Comparison of ENCODE assay signal across 8 cellular contexts in the genomic region with DNA sequence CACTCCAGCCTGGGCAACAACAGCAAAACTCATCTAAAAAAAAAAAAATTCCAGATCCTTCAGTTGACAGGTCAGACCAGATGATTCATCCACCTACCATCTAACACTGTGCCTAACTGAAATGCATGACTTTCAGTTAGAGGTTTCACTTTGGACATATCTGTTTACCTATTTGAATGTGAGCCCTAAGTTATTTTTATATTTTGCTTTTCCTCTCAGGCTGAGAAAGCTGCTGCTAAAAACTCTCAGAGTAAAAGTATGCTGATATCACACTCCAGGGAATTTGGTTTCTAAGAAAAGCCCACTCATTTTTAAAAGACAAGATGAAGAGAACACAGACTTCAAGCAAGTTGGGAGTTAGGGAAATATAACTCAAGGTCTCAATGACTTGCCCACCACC.
DNase-seq lines count a peak whose midpoint lies in the region; ATAC-seq and TF ChIP-seq lines count a peak whose summit lies in the region.

No MANE protein-coding gene starts in this region.

- intact Hi-C loops in uterus (cut with DNase I; ENCODE audit: low total_unique reads), result no loop called here

- peak overlapping the region; percentile 54 to 71 for H3K27ac ChIP-seq in uterus

- H3K4me1 ChIP-seq in uterus, result peaks cover 0 to 10% of the 10 kb centered on the region in 2 donors

- no peaks in the 10 kb centered on the region for H3K36me3 ChIP-seq in uterus

- no peaks in the 10 kb centered on the region for H3K9me3 ChIP-seq in uterus

- TF ChIP-seq POLR2A in uterus (IDR thresholded peaks at IDR 0.05), result no peak

- peak; percentile 43 for DNase-seq in GM04503 (ENCODE audit: low read depth)
- peak; percentile 2 for DNase-seq in HS-5 (ENCODE audit: low read depth)
- peak; percentile 76 for DNase-seq in fibroblast of peridontal ligament (ENCODE audit: extremely low read depth)
- DNase-seq in uterus, result no peak
- no peak for DNase-seq in DMS114 treated with DMSO at 0.1 percent for 48 hours (lab: John Stamatoyannopoulos, UW; ENCODE audit: unreplicated experiment)
- no peak for DNase-seq in retina
- no peak for DNase-seq in iPS-NIHi7 (ENCODE audit: extremely low spot score)

- TF ChIP-seq CTCF in uterus (IDR thresholded peaks at IDR 0.05), result no peak

- no peaks in the 10 kb centered on the region for H3K27me3 ChIP-seq in uterus

- no peak overlapping the region for H3K4me3 ChIP-seq in uterus

- ATAC-seq in GM21515 (IDR thresholded peaks at IDR 0.05; ENCODE audit: unreplicated experiment), result peak; percentile 92

Comparison
In these comparisons a context has a peak if more than half of its experiments do, and no peak if none do; other contexts are left out.
1. DNase-seq: peak in GM04503 (single experiment), HS-5 (single experiment) and fibroblast of peridontal ligament (single experiment); none in uterus (0 of 2), DMS114 treated with DMSO at 0.1 percent for 48 hours (single experiment), retina (single experiment) and iPS-NIHi7 (single experiment).